19 cellular contexts compared by ENCODE assay signal in genomic region chr6:86516087-86516486, GRCh38.
DNase-seq lines count a peak whose midpoint lies in the region; ATAC-seq, FAIRE-seq and TF ChIP-seq lines count a peak whose summit lies in the region.
"Had no signal": no experiment of that assay in that cellular context is flagged by ENCODE, and none has a peak within 500 bp of the region (broad histone marks: within the 10 kb centered on the region; RNA-seq: fewer than 3 reads in every experiment).

No MANE protein-coding gene starts in this region.

- H3K4me2 ChIP-seq in Karpas-422 (ENCODE audit: low read depth, low read length, poor library complexity, severe bottlenecking), result no peak overlapping the region
- H3K4me2 ChIP-seq in K562 (ENCODE audit: insufficient read depth, low read length), result no peak overlapping the region
- H3K4me2 ChIP-seq: BLaER1 treated with 17β-estradiol and CSF1 and Interleukin-3, amounts not matched to agents 10 nM and 100 nM; GM23338 had no signal

- no peak for TF ChIP-seq EP300 in K562 (IDR thresholded peaks at IDR 0.05; ENCODE audit: low read length)

- H3K27me3 ChIP-seq in Karpas-422 (ENCODE audit: low read length) (no peaks in the 10 kb centered on the region), K562 (ENCODE audit: control insufficient read depth in 2 of 2, insufficient read depth in 2 of 2, low read length in 2 of 2) (no peaks in the 10 kb centered on the region)
- H3K27me3 ChIP-seq: BLaER1 treated with 17β-estradiol and CSF1 and Interleukin-3, amounts not matched to agents 10 nM and 100 nM had no signal

- H3K79me2 ChIP-seq in Karpas-422 (ENCODE audit: low read length), result no peaks in the 10 kb centered on the region
- H3K79me2 ChIP-seq in K562 (ENCODE audit: control insufficient read depth, insufficient read depth, low read length), result no peaks in the 10 kb centered on the region

- H3K27ac ChIP-seq in Karpas-422 (ENCODE audit: low read length) (no peak overlapping the region), K562 (ENCODE audit: extremely low read depth, low read depth, low read length) (no peak overlapping the region)
- H3K27ac ChIP-seq: BLaER1 treated with 17β-estradiol and CSF1 and Interleukin-3, amounts not matched to agents 10 nM and 100 nM had no signal

- TF ChIP-seq RAD21 in K562 (CRISPR knock-in tag; conservative IDR thresholded peaks at IDR 0.05 in 1 of 2, IDR thresholded peaks at IDR 0.05 in 1 of 2), result no peak

- H3K4me3 ChIP-seq in Karpas-422 (ENCODE audit: low read length), result no peak overlapping the region
- H3K4me3 ChIP-seq in K562, result no peak overlapping the region
- H3K4me3 ChIP-seq: BLaER1 treated with 17β-estradiol and CSF1 and Interleukin-3, amounts not matched to agents 10 nM and 100 nM; GM12878; GM23338 had no signal

- H3K36me3 ChIP-seq in Karpas-422 (ENCODE audit: insufficient read depth, low read length), result no peaks in the 10 kb centered on the region
- no peaks in the 10 kb centered on the region for H3K36me3 ChIP-seq in K562 (ENCODE audit: control insufficient read depth, insufficient read depth, low read length)
- H3K36me3 ChIP-seq: BLaER1 treated with 17β-estradiol and CSF1 and Interleukin-3, amounts not matched to agents 10 nM and 100 nM had no signal

- no peak for TF ChIP-seq CTCF in K562 (IDR thresholded peaks at IDR 0.05 in 2 of 3, conservative IDR thresholded peaks at IDR 0.05 in 1 of 3; ENCODE audit: insufficient read depth in 2 of 3, low read depth in 1 of 3, low read length in 3 of 3)

- no peak for FAIRE-seq in K562 (lab: Jason Lieb, UNC)
- FAIRE-seq: GM12878, GM19239, H54, HepG2 had no signal

- H4K20me1 ChIP-seq in Karpas-422 (ENCODE audit: insufficient read depth, low read depth, low read length), result no peaks in the 10 kb centered on the region
- H4K20me1 ChIP-seq in K562 (replicated peaks; ENCODE audit: control insufficient read depth, insufficient read depth, low read length), result no peaks in the 10 kb centered on the region
- H4K20me1 ChIP-seq: BLaER1 treated with 17β-estradiol and CSF1 and Interleukin-3, amounts not matched to agents 10 nM and 100 nM had no signal

- POLR2A ChIA-PET in K562 (lab: Yijun Ruan, JAX), result no interaction called here

- 2% methylated on average over 4 of the region's 4 CpGs for WGBS in K562 (ENCODE audit: insufficient coverage, low coverage, missing lambda C conversion rate)

- H3K9me1 ChIP-seq in K562 (ENCODE audit: control insufficient read depth, insufficient read depth, low read length), result no peaks in the 10 kb centered on the region

- TF ChIP-seq POLR2A in K562 (conservative IDR thresholded peaks at IDR 0.05), result no peak

- in situ Hi-C loops in K562 (cut with MboI), result no loop called here

- H3K9me3 ChIP-seq in Karpas-422 (ENCODE audit: low read length), result no peaks in the 10 kb centered on the region
- no peaks in the 10 kb centered on the region for H3K9me3 ChIP-seq in K562 (replicated peaks; ENCODE audit: control insufficient read depth, insufficient read depth, low read depth, low read length)
- H3K9me3 ChIP-seq: BLaER1 treated with 17β-estradiol and CSF1 and Interleukin-3, amounts not matched to agents 10 nM and 100 nM had no signal

- no peak overlapping the region for H2AFZ ChIP-seq in Karpas-422 (ENCODE audit: low read length)
- no peak overlapping the region for H2AFZ ChIP-seq in K562 (ENCODE audit: low read depth, low read length)
- H2AFZ ChIP-seq: GM23338 had no signal

- no peaks in the 10 kb centered on the region for H3K9me2 ChIP-seq in Karpas-422 (replicated peaks; ENCODE audit: insufficient read depth, low read length)

- no TSS peak for BruUV-seq in K562 (replicated peaks; lab: Mats Ljungman, UMichigan)

- CTCF ChIA-PET in K562 (lab: Yijun Ruan, JAX; ENCODE audit: low intra/inter-chr PET ratio), result no interaction called here

- peak; percentile 50 for DNase-seq in Karpas-422
- DNase-seq in K562 (ENCODE audit: extremely low read depth in 1 of 4, low spot score in 3 of 4), result no peak
- DNase-seq in NCI-H2081 (lab: John Stamatoyannopoulos, UW), result no peak
- DNase-seq in NCI-H345 (lab: John Stamatoyannopoulos, UW), result no peak
- no peak for DNase-seq in kidney glomerular epithelial cell (lab: John Stamatoyannopoulos, UW)
- DNase-seq: Calu3; CD8-positive, alpha-beta T cell; DMS79 treated with DMSO at 0.1 percent for 48 hours; GF-D8; HCEC 1CT; KG1 had no signal

- intact Hi-C loops in K562 (cut with micrococcal nuclease), result no loop called here

- H3K9ac ChIP-seq in Karpas-422 (ENCODE audit: low read length), result no peak overlapping the region
- H3K9ac ChIP-seq in K562 (ENCODE audit: insufficient read depth in 1 of 2, low read depth in 2 of 2, low read length in 2 of 2), result no peak overlapping the region
- H3K9ac ChIP-seq: BLaER1 treated with 17β-estradiol and CSF1 and Interleukin-3, amounts not matched to agents 10 nM and 100 nM had no signal

- H3K4me1 ChIP-seq in Karpas-422 (ENCODE audit: low read length), result peaks cover 7% of the 10 kb centered on the region; the same call in 1 of the 2 replicates
- H3K4me1 ChIP-seq in K562 (replicated peaks in 1 of 2; ENCODE audit: control insufficient read depth in 2 of 2, insufficient read depth in 2 of 2, low read length in 2 of 2), result no peaks in the 10 kb centered on the region
- H3K4me1 ChIP-seq: BLaER1 treated with 17β-estradiol and CSF1 and Interleukin-3, amounts not matched to agents 10 nM and 100 nM had no signal

- ATAC-seq in GM18511 (IDR thresholded peaks at IDR 0.05; ENCODE audit: unreplicated experiment) (peak; percentile 55), GM21529 (IDR thresholded peaks at IDR 0.05; ENCODE audit: unreplicated experiment) (peak; percentile 50), K562 (no peak)
- ATAC-seq: CD8-positive, alpha-beta T cell; GM12878; GM23338; HepG2 had no signal

TF ChIP-seq in K562, 482 proteins besides CTCF, POLR2A, EP300 and RAD21:
- TF ChIP-seq MTA2 (IDR thresholded peaks at IDR 0.05; ENCODE audit: low read depth) (no peak), TFE3 (CRISPR knock-in tag; IDR thresholded peaks at IDR 0.05) (peak; percentile 10; the same call in 1 of the 2 replicates)
